ENCODE assay signal across 8 cellular contexts in the genomic region with DNA sequence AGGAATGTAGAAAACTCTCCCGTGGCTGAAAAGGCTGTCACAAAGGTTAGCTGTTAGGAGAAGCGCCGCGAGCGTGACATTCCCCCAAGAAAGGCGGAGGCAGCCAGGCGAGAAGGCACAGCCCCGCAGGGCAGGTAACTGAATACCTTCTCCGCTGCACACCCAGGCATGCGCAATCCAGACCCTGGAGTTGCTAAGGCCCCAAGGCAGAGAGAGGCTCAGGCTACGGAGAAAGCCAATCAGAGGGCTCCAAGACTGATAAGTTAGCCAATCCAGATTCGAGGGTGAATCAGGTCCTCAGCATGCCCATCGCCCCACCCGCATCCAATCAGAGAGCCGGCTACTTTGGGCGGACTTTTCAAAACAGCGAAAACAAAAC. TPM values are rescaled to one million over a fixed set of nuclear protein-coding genes. Genes with fewer than 3 reads are reported as not detected.
DNase-seq lines count a peak whose midpoint lies in the region; ATAC-seq and TF ChIP-seq lines count a peak whose summit lies in the region.

No MANE protein-coding gene starts in this region.

- peak overlapping the region; percentile 99 for H3K4me3 Mint-ChIP-seq in CD14-positive monocyte
- H3K4me3 Mint-ChIP-seq in activated CD4-positive, alpha-beta T cell treated with anti-CD3 and anti-CD28 coated beads, Interleukin-2, amount 10 ng/mL, durations not matched to agents 7 days and 5 days = peak overlapping the region; percentile 88

- POLR2A ChIA-PET in activated CD4-positive, alpha-beta T cell treated with anti-CD3 and anti-CD28 coated beads, Interleukin-2, amount 10 ng/mL, durations not matched to agents 7 days and 5 days (lab: Charles Lee) = interaction anchor here (0.7 kb wide), 1 partner anchor 161 kb away, joined by 3 read pairs; no protein-coding TSS in a partner anchor

- no peaks in the 10 kb centered on the region for H3K9me3 ChIP-seq in duodenal mucosa (ENCODE audit: control insufficient read depth in 1 of 2, low read length in 2 of 2)
- H3K9me3 ChIP-seq in right lobe of liver = no peaks in the 10 kb centered on the region

- H3K36me3 ChIP-seq in duodenal mucosa (ENCODE audit: control insufficient read depth in 1 of 2, insufficient read depth in 2 of 2, low read length in 2 of 2) (peaks cover 3% of the 10 kb centered on the region in 2 donors), right lobe of liver (peaks cover 0 to 5% (median 0%) of the 10 kb centered on the region in 4 donors)

- H3K4me1 Mint-ChIP-seq in CD14-positive monocyte = peaks cover 50% of the 10 kb centered on the region
- peaks cover 43% of the 10 kb centered on the region for H3K4me1 Mint-ChIP-seq in activated CD4-positive, alpha-beta T cell treated with anti-CD3 and anti-CD28 coated beads, Interleukin-2, amount 10 ng/mL, durations not matched to agents 7 days and 5 days

- H3K27ac ChIP-seq in duodenal mucosa (ENCODE audit: low read depth, low read length) (peak overlapping the region; percentile 98), right lobe of liver (peak overlapping the region; percentile 83 to 95 (median 89))

- ATAC-seq in GM19351 (IDR thresholded peaks at IDR 0.05; ENCODE audit: unreplicated experiment) (peak; percentile 78), HG03520 (IDR thresholded peaks at IDR 0.05; ENCODE audit: unreplicated experiment) (peak; percentile 90), right lobe of liver (peak; percentile 85 to 96 (median 93))

- DNase-seq in CD14-positive monocyte (ENCODE audit: low spot score) = peak; percentile 97
- DNase-seq in NCI-H526 treated with DMSO at 0.1 percent for 48 hours (lab: John Stamatoyannopoulos, UW) = peak; percentile 96
- DNase-seq in activated CD4-positive, alpha-beta T cell treated with anti-CD3 and anti-CD28 coated beads, Interleukin-2, amount 10 ng/mL, durations not matched to agents 7 days and 5 days = peak; percentile 98
- peak; percentile 92 to 97 (median 95) for DNase-seq in right lobe of liver
- peak; percentile 76 to 88 for DNase-seq in stimulated activated CD4-positive, alpha-beta T cell treated with anti-CD3 and anti-CD28 coated beads, Interleukin-4, amount 100 ng/mL, for 48 hours (ENCODE audit: low read depth in 2 of 2)

- no peaks in the 10 kb centered on the region for H3K27me3 ChIP-seq in duodenal mucosa (ENCODE audit: control insufficient read depth in 1 of 2, insufficient read depth in 2 of 2, low read length in 2 of 2)
- H3K27me3 ChIP-seq in right lobe of liver = no peaks in the 10 kb centered on the region

- peak; percentile 28 for TF ChIP-seq POLR2A in right lobe of liver (IDR thresholded peaks at IDR 0.05)

- peaks cover 24 to 40% of the 10 kb centered on the region in 2 donors for H3K4me1 ChIP-seq in duodenal mucosa (ENCODE audit: control insufficient read depth in 1 of 2, insufficient read depth in 2 of 2, low read length in 2 of 2)
- H3K4me1 ChIP-seq in right lobe of liver = peaks cover 0 to 10% (median 0%) of the 10 kb centered on the region in 4 donors

- H3K9me3 Mint-ChIP-seq in CD14-positive monocyte = no peaks in the 10 kb centered on the region
- H3K9me3 Mint-ChIP-seq in activated CD4-positive, alpha-beta T cell treated with anti-CD3 and anti-CD28 coated beads, Interleukin-2, amount 10 ng/mL, durations not matched to agents 7 days and 5 days = no peaks in the 10 kb centered on the region

- peak overlapping the region; percentile 93 to 100 (median 99) for H3K27ac Mint-ChIP-seq in CD14-positive monocyte
- H3K27ac Mint-ChIP-seq in activated CD4-positive, alpha-beta T cell treated with anti-CD3 and anti-CD28 coated beads, Interleukin-2, amount 10 ng/mL, durations not matched to agents 7 days and 5 days = peak overlapping the region; percentile 95

- H3K4me3 ChIP-seq in duodenal mucosa (ENCODE audit: low read depth in 1 of 2, low read length in 2 of 2) = peak overlapping the region; percentile 92 to 97
- H3K4me3 ChIP-seq in right lobe of liver = peak overlapping the region; percentile 87 to 90 (median 89)

- TF ChIP-seq CTCF in CD14-positive monocyte (IDR thresholded peaks at IDR 0.05) = no peak
- TF ChIP-seq CTCF in right lobe of liver (IDR thresholded peaks at IDR 0.05) = no peak

- H3K27me3 Mint-ChIP-seq in CD14-positive monocyte (ENCODE audit: low read depth in 3 of 3) = no peaks in the 10 kb centered on the region
- no peaks in the 10 kb centered on the region for H3K27me3 Mint-ChIP-seq in activated CD4-positive, alpha-beta T cell treated with anti-CD3 and anti-CD28 coated beads, Interleukin-2, amount 10 ng/mL, durations not matched to agents 7 days and 5 days

- 0% methylated on average over 16 of the region's 17 CpGs for WGBS in right lobe of liver (ENCODE audit: insufficient coverage, low coverage, low lambda C conversion rate, missing lambda C conversion rate)

- CTCF ChIA-PET in activated CD4-positive, alpha-beta T cell treated with anti-CD3 and anti-CD28 coated beads, Interleukin-2, amount 10 ng/mL, durations not matched to agents 7 days and 5 days (lab: Charles Lee) = interaction anchor here (2.2 kb wide), 1 partner anchor 10 kb away, joined by 7 read pairs; no protein-coding TSS in a partner anchor

- intact Hi-C loops in CD14-positive monocyte (cut with micrococcal nuclease) (loop anchor here (2.0 to 10.0 kb wide), 5 partner anchors 36 to 942 kb away; a partner anchor contains a TSS), right lobe of liver (cut with DNase I) (no loop called here)

- H3K9ac ChIP-seq in duodenal mucosa (ENCODE audit: low read depth in 1 of 2, low read length in 2 of 2) = peak overlapping the region; percentile 89

- H3K36me3 Mint-ChIP-seq in CD14-positive monocyte = peaks cover 13 to 16% of the 10 kb centered on the region in 2 donors
- H3K36me3 Mint-ChIP-seq in activated CD4-positive, alpha-beta T cell treated with anti-CD3 and anti-CD28 coated beads, Interleukin-2, amount 10 ng/mL, durations not matched to agents 7 days and 5 days (ENCODE audit: low read depth) = peaks cover 18% of the 10 kb centered on the region

RNA-seq across cellular contexts. Expression of a gene that starts 0.5 kb away (rescaled TPM):
- polyA plus RNA-seq in CD14-positive monocyte = 10 to 100 TPM; 17.6 to 26.4 TPM
- 10 to 100 TPM; 28.1 to 31.5 TPM for total RNA-seq in activated CD4-positive, alpha-beta T cell treated with anti-CD3 and anti-CD28 coated beads, Interleukin-2, amount 10 ng/mL, durations not matched to agents 7 days and 5 days
- 10 to 100 TPM in 2 of 6 experiments, 1 to 10 TPM in 4; 3.3 to 15.6 (median 6.1) TPM for total RNA-seq in right lobe of liver

Comparison
In these comparisons a context has a peak if more than half of its experiments do, and no peak if none do; other contexts are left out.
1. Peak in every context shown above with its lines: DNase-seq, ATAC-seq, H3K4me3 ChIP-seq and H3K27ac ChIP-seq.
2. intact Hi-C loops: an anchor here in CD14-positive monocyte (2.0 to 10.0 kb wide); none called in right lobe of liver.